ENCODE assay signal across 21 cellular contexts in genomic region chr2:69017876-69018275, GRCh38. TPM values are rescaled to one million over a fixed set of nuclear protein-coding genes. Genes with fewer than 3 reads are reported as not detected.
A peak's percentile ranks its signal among the peaks of the same experiment; 100 is the strongest.
DNase-seq lines count a peak whose midpoint lies in the region; TF ChIP-seq lines count a peak whose summit lies in the region.
"Had no signal": no experiment of that assay in that cellular context is flagged by ENCODE, and none has a peak within 500 bp of the region (broad histone marks: within the 10 kb centered on the region; RNA-seq: fewer than 3 reads in every experiment).

No MANE protein-coding gene starts in this region.

- no peak overlapping the region for H2BK120ac ChIP-seq in mesenchymal stem cell (ENCODE audit: low read depth, low read length)

- H2BK5ac ChIP-seq in mesenchymal stem cell (ENCODE audit: low read depth, low read length, poor library complexity, severe bottlenecking): no peak overlapping the region

- H3K27me3 Mint-ChIP-seq in brain: peaks cover 7% of the 10 kb centered on the region

- H2BK15ac ChIP-seq in mesenchymal stem cell (ENCODE audit: low read depth, poor library complexity, severe bottlenecking): no peak overlapping the region

- no peaks in the 10 kb centered on the region for H3K27me3 ChIP-seq in mesenchymal stem cell (ENCODE audit: control insufficient read depth in 1 of 2, insufficient read depth in 1 of 2, low read length in 2 of 2)
- H3K27me3 ChIP-seq in transverse colon: peaks cover 40% of the 10 kb centered on the region
- H3K27me3 ChIP-seq in left ventricle myocardium inferior (ENCODE audit: low read depth): peaks cover 49% of the 10 kb centered on the region

- H3K23ac ChIP-seq in mesenchymal stem cell (ENCODE audit: low read length in 2 of 2): no peak overlapping the region

- peaks cover 34% of the 10 kb centered on the region for H3K79me1 ChIP-seq in mesenchymal stem cell (replicated peaks; ENCODE audit: low read length, poor library complexity, severe bottlenecking)

- no peaks in the 10 kb centered on the region for H3K9me3 ChIP-seq in mesenchymal stem cell (ENCODE audit: control insufficient read depth, low read length)
- no peaks in the 10 kb centered on the region for H3K9me3 ChIP-seq in transverse colon
- no peaks in the 10 kb centered on the region for H3K9me3 ChIP-seq in left ventricle myocardium inferior (replicated peaks)
- H3K9me3 ChIP-seq: HAP-1 had no signal

- no peak overlapping the region for H3K4me3 ChIP-seq in mesenchymal stem cell (ENCODE audit: insufficient read depth in 1 of 2, low read depth in 1 of 2, low read length in 2 of 2)
- H3K4me3 ChIP-seq in transverse colon: no peak overlapping the region
- no peak overlapping the region for H3K4me3 ChIP-seq in left ventricle myocardium inferior
- H3K4me3 ChIP-seq: HAP-1, K562 had no signal

- H3K9me3 Mint-ChIP-seq in brain: no peaks in the 10 kb centered on the region

- H2BK12ac ChIP-seq in mesenchymal stem cell (ENCODE audit: low read length in 2 of 2): no peak overlapping the region

- H3K4me1 ChIP-seq in mesenchymal stem cell (ENCODE audit: control insufficient read depth, insufficient read depth, low read depth, low read length): peaks cover 2% of the 10 kb centered on the region
- peaks cover 11 to 60% (median 22%) of the 10 kb centered on the region in 4 donors for H3K4me1 ChIP-seq in transverse colon
- peaks cover 57% of the 10 kb centered on the region for H3K4me1 ChIP-seq in left ventricle myocardium inferior

- H3K27ac ChIP-seq in mesenchymal stem cell (ENCODE audit: low read length, poor library complexity, severe bottlenecking) (no peak overlapping the region), transverse colon (peak overlapping the region in 3 of 4 donors; percentile 12 to 50 (median 14)), left ventricle myocardium inferior (replicated peaks) (no peak overlapping the region)
- H3K27ac ChIP-seq: C4-2B had no signal

- H3K4me3 Mint-ChIP-seq in brain: peak overlapping the region in 4 of 5 experiments; percentile 31 to 72 (median 46)

- in situ Hi-C loops in transverse colon (cut with MboI; ENCODE audit: low pct_ligation_motif_present in 1 of 4, low pct_unique_long_range_greater_than_20kb in 1 of 4, low sequenced_read_pairs in 3 of 4): loop anchor here in 2 of 4 donors (10.0 kb wide), 1 partner anchor 287 kb away; no protein-coding TSS in a partner anchor

- DNase-seq in NCI-H2227 treated with DMSO at 0.1 percent for 48 hours (lab: John Stamatoyannopoulos, UW): peak; percentile 10
- DNase-seq in NCI-H2227 (lab: John Stamatoyannopoulos, UW; ENCODE audit: unreplicated experiment): no peak
- DNase-seq in mesenchymal stem cell: peak; percentile 62
- DNase-seq in transverse colon: no peak
- no peak for DNase-seq in stimulated activated CD4-positive, alpha-beta T cell treated with anti-CD3 and anti-CD28 coated beads, Interleukin-4, amount 100 ng/mL, for 24 hours
- DNase-seq in left ventricle myocardium inferior: no peak
- no peak for DNase-seq in T-helper 9 cell
- DNase-seq: 8988T, COR-L47, DMS153, EL, NCI-H1048, NCI-H446 treated with DMSO at 0.1 percent for 48 hours, NCI-H774, Right ventricle myocardium superior had no signal

- H4K91ac ChIP-seq in mesenchymal stem cell (ENCODE audit: low read length): no peak overlapping the region

- no peak overlapping the region for H3K4ac ChIP-seq in mesenchymal stem cell (ENCODE audit: low read depth in 1 of 2, low read length in 2 of 2)

- H3K36me3 ChIP-seq in mesenchymal stem cell (ENCODE audit: control insufficient read depth in 1 of 2, insufficient read depth in 2 of 2, low read depth in 1 of 2, low read length in 2 of 2) (no peaks in the 10 kb centered on the region), transverse colon (no peaks in the 10 kb centered on the region), left ventricle myocardium inferior (no peaks in the 10 kb centered on the region)
- H3K36me3 ChIP-seq: HAP-1 had no signal

- no peak overlapping the region for H3K18ac ChIP-seq in mesenchymal stem cell (ENCODE audit: low read depth in 1 of 2, low read length in 2 of 2)

- 89% methylated on average over 4 of the region's 5 CpGs for WGBS in mesenchymal stem cell
- WGBS in transverse colon (ENCODE audit: low coverage in 1 of 2), 2 donors: 78 to 81% methylated on average over 5 of the region's 5 CpGs

- no peak overlapping the region for H2AK5ac ChIP-seq in mesenchymal stem cell (ENCODE audit: low read length, severe bottlenecking)

- TF ChIP-seq POLR2A in transverse colon (IDR thresholded peaks at IDR 0.05): no peak

- peaks cover 74% of the 10 kb centered on the region for H3K4me1 Mint-ChIP-seq in brain

- H3K14ac ChIP-seq in mesenchymal stem cell (ENCODE audit: low read length in 2 of 2): no peak overlapping the region

- intact Hi-C loops in transverse colon (cut with DNase I; ENCODE audit: low total_unique reads): no loop called here
- intact Hi-C loops in left ventricle myocardium inferior (cut with micrococcal nuclease): no loop called here

- no peak overlapping the region for H2AFZ ChIP-seq in mesenchymal stem cell (ENCODE audit: low read depth, low read length)

- H4K8ac ChIP-seq in mesenchymal stem cell (ENCODE audit: low read length): no peak overlapping the region

- peak overlapping the region in 3 of 5 experiments; percentile 6 to 27 (median 17) for H3K27ac Mint-ChIP-seq in brain

- no peak overlapping the region for H3K4me2 ChIP-seq in mesenchymal stem cell (ENCODE audit: low read length, poor library complexity, severe bottlenecking)

- no peak overlapping the region for H3K9ac ChIP-seq in mesenchymal stem cell (ENCODE audit: low read length)

- no peak for TF ChIP-seq CTCF in brain (conservative IDR thresholded peaks at IDR 0.05)
- TF ChIP-seq CTCF in transverse colon (IDR thresholded peaks at IDR 0.05): no peak
- no peak for TF ChIP-seq CTCF in left ventricle myocardium inferior (IDR thresholded peaks at IDR 0.05; ENCODE audit: borderline replicate concordance)

- TF ChIP-seq EP300 in transverse colon (IDR thresholded peaks at IDR 0.05; ENCODE audit: low read depth): no peak

- H3K36me3 Mint-ChIP-seq in brain: peaks cover 8% of the 10 kb centered on the region

RNA-seq across cellular contexts. Expression of gene ANTXR1, which starts 4.9 kb away (rescaled TPM):
- 27.7 TPM for polyA plus RNA-seq in brain (ENCODE audit: insufficient read depth, low read depth, low replicate concordance)
- polyA plus RNA-seq in mesenchymal stem cell (2013, experiment 1 of 2): 385 TPM
- polyA plus RNA-seq in mesenchymal stem cell (2013, experiment 2 of 2): 385 TPM
- total RNA-seq in transverse colon (100 to 1,000 TPM in 1 of 4 donors, 10 to 100 TPM in 1, 1 to 10 TPM in 2; 7.1 to 101 (median 15.8) TPM), left ventricle myocardium inferior (23.3 TPM)
- total RNA-seq: HT-29 had no signal

RNA-seq across cellular contexts. Expression of gene GKN1, which starts 43.4 kb away (rescaled TPM):
- not detected for polyA plus RNA-seq in brain (ENCODE audit: insufficient read depth, low read depth, low replicate concordance)
- polyA plus RNA-seq in mesenchymal stem cell (2013, experiment 1 of 2): not detected
- not detected for polyA plus RNA-seq in mesenchymal stem cell (2013, experiment 2 of 2)
- not detected for total RNA-seq in transverse colon
- total RNA-seq in left ventricle myocardium inferior: not detected
- total RNA-seq: HT-29, K562, M059J, Right ventricle myocardium superior had no signal
- polyA plus RNA-seq: K562 had no signal

Comparison
In these comparisons a context has a peak if more than half of its experiments do, and no peak if none do; other contexts are left out.
1. DNase-seq: peak in NCI-H2227 treated with DMSO at 0.1 percent for 48 hours (single experiment) and mesenchymal stem cell (single experiment); none in NCI-H2227 (single experiment), transverse colon (single experiment), stimulated activated CD4-positive, alpha-beta T cell treated with anti-CD3 and anti-CD28 coated beads, Interleukin-4, amount 100 ng/mL, for 24 hours (single experiment), left ventricle myocardium inferior (single experiment) and T-helper 9 cell (single experiment).
2. H3K27ac ChIP-seq: peak in transverse colon (3 of 4); none in mesenchymal stem cell (single experiment) and left ventricle myocardium inferior (single experiment).